10 cellular contexts compared by ENCODE assay signal in the genomic region with DNA sequence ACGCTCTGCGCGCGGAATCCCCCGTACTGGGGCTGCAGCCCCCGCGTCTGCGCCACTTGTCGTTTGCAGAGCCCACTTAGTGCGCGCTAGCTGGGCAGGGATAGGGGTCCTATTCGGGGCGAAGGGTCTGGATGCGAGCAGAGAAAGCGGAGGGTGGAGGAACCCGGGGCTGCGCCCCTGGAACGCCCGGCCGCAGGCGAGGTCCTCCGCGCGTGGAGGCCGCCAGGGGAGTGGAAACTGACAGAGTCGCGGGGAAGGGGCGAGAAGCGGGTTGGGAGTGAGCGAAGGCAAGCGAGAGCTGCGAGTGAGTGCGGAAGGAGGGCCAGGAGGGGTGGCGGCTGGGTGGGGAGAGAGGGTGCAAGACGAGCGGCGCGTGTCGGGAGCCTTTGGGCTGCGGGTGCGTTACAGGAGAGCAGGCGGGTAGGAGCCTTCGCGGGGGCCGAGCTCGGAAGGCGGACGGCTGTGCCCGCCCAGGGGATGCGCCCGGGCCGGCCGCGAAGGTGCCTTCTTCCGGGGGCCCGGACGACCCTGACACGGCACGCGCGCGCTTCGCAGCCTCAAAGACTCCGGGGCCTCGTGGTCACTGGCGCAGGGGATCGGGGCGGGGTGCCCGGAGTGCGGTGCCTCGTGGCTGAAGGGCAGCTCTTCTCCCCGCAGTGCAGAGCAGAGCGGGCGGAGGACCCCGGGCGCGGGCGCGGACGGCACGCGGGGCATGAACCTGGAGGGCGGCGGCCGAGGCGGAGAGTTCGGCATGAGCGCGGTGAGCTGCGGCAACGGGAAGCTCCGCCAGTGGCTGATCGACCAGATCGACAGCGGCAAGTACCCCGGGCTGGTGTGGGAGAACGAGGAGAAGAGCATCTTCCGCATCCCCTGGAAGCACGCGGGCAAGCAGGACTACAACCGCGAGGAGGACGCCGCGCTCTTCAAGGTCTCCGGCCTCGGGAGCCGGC. TPM values are rescaled to one million over a fixed set of nuclear protein-coding genes. Genes with fewer than 3 reads are reported as not detected.
DNase-seq lines count a peak whose midpoint lies in the region; ATAC-seq and TF ChIP-seq lines count a peak whose summit lies in the region.
"Had no signal": no experiment of that assay in that cellular context is flagged by ENCODE, and none has a peak within 500 bp of the region (broad histone marks: within the 10 kb centered on the region; RNA-seq: fewer than 3 reads in every experiment).

No MANE protein-coding gene starts in this region.

- H3K4me3 Mint-ChIP-seq in activated naive CD8-positive, alpha-beta T cell treated with anti-CD3 and anti-CD28 coated beads for 36 hours, result peak overlapping the region; percentile 96

- ATAC-seq in right lobe of liver (no peak), thoracic aorta (ENCODE audit: insufficient number of reproducible peaks, low FRiP score, low read depth) (no peak), HG03378 (IDR thresholded peaks at IDR 0.05; ENCODE audit: unreplicated experiment) (no peak), GM21360 (IDR thresholded peaks at IDR 0.05; ENCODE audit: unreplicated experiment) (no peak)

- peak; percentile 67 for DNase-seq in DMS 273 (lab: John Stamatoyannopoulos, UW; ENCODE audit: unreplicated experiment)
- no peak for DNase-seq in DMS 273 treated with DMSO at 0.1 percent for 48 hours (lab: John Stamatoyannopoulos, UW)
- DNase-seq in activated naive CD8-positive, alpha-beta T cell treated with anti-CD3 and anti-CD28 coated beads for 36 hours, result peak; percentile 36
- DNase-seq in right lobe of liver, result no peak
- no peak for DNase-seq in thoracic aorta (ENCODE audit: low spot score)
- no peak for DNase-seq in COLO668 (lab: John Stamatoyannopoulos, UW; ENCODE audit: unreplicated experiment)

- H3K9me3 ChIP-seq in right lobe of liver, result no peaks in the 10 kb centered on the region
- no peaks in the 10 kb centered on the region for H3K9me3 ChIP-seq in thoracic aorta

- 1% methylated on average over 29 of the region's 108 CpGs for WGBS in right lobe of liver (ENCODE audit: insufficient coverage, low coverage, low lambda C conversion rate, missing lambda C conversion rate)

- no peaks in the 10 kb centered on the region for H3K36me3 ChIP-seq in right lobe of liver
- H3K36me3 ChIP-seq in thoracic aorta, result no peaks in the 10 kb centered on the region

- H3K4me3 ChIP-seq in right lobe of liver (peak overlapping the region in 2 of 3 donors; percentile 2 to 50), thoracic aorta (peak overlapping the region; percentile 71)

- peaks cover 65% of the 10 kb centered on the region for H3K4me1 Mint-ChIP-seq in activated naive CD8-positive, alpha-beta T cell treated with anti-CD3 and anti-CD28 coated beads for 36 hours

- H3K27me3 ChIP-seq in right lobe of liver, result peaks cover 10 to 21% of the 10 kb centered on the region in 2 donors
- no peaks in the 10 kb centered on the region for H3K27me3 ChIP-seq in thoracic aorta (replicated peaks; ENCODE audit: insufficient read depth)

- no peak for TF ChIP-seq POLR2A in right lobe of liver (IDR thresholded peaks at IDR 0.05)

- no peaks in the 10 kb centered on the region for H3K9me3 Mint-ChIP-seq in activated naive CD8-positive, alpha-beta T cell treated with anti-CD3 and anti-CD28 coated beads for 36 hours

- peak overlapping the region; percentile 98 for H3K27ac Mint-ChIP-seq in activated naive CD8-positive, alpha-beta T cell treated with anti-CD3 and anti-CD28 coated beads for 36 hours

- intact Hi-C loops in right lobe of liver (cut with DNase I), result no loop called here

- no peak for TF ChIP-seq CTCF in right lobe of liver (IDR thresholded peaks at IDR 0.05)
- no peak for TF ChIP-seq CTCF in thoracic aorta (IDR thresholded peaks at IDR 0.05)

- H3K27ac ChIP-seq in right lobe of liver, result no peak overlapping the region
- no peak overlapping the region for H3K27ac ChIP-seq in thoracic aorta
- H3K27ac ChIP-seq: 22Rv1 had no signal

- H3K36me3 Mint-ChIP-seq in activated naive CD8-positive, alpha-beta T cell treated with anti-CD3 and anti-CD28 coated beads for 36 hours, result peaks cover 53% of the 10 kb centered on the region

- peaks cover 0 to 28% (median 10%) of the 10 kb centered on the region in 4 donors for H3K4me1 ChIP-seq in right lobe of liver
- peaks cover 8 to 23% of the 10 kb centered on the region in 2 donors for H3K4me1 ChIP-seq in thoracic aorta (ENCODE audit: control insufficient read depth in 1 of 2, low read depth in 2 of 2)

- H3K27me3 Mint-ChIP-seq in activated naive CD8-positive, alpha-beta T cell treated with anti-CD3 and anti-CD28 coated beads for 36 hours, result peaks cover 27% of the 10 kb centered on the region

RNA-seq across cellular contexts. Expression of a gene that starts 1.2 kb away (rescaled TPM):
- total RNA-seq in activated naive CD8-positive, alpha-beta T cell treated with anti-CD3 and anti-CD28 coated beads for 36 hours, result 100 to 1,000 TPM; 432 to 438 TPM
- 1 to 10 TPM in 4 of 6 experiments, under 1 TPM in 2; 0.24 to 5.0 (median 1.6) TPM for total RNA-seq in right lobe of liver
- total RNA-seq in thoracic aorta, result 1 to 10 TPM; 1.1 to 1.8 TPM
- total RNA-seq: myocyte had no signal

Comparison
In these comparisons a context has a peak if more than half of its experiments do, and no peak if none do; other contexts are left out.
1. DNase-seq: peak in DMS 273 (single experiment) and activated naive CD8-positive, alpha-beta T cell treated with anti-CD3 and anti-CD28 coated beads for 36 hours (single experiment); none in DMS 273 treated with DMSO at 0.1 percent for 48 hours (single experiment), right lobe of liver (0 of 3), thoracic aorta (single experiment) and COLO668 (single experiment).
2. RNA of a gene that starts 1.2 kb away (total RNA-seq): 432 to 438 TPM in activated naive CD8-positive, alpha-beta T cell treated with anti-CD3 and anti-CD28 coated beads for 36 hours; 1.1 to 1.8 TPM in thoracic aorta and 0.24 to 5.0 TPM in right lobe of liver; every median in the first group is over 10 times any median in the second.